In genomic region chr22:19072853-19073252, GRCh38 we compare ENCODE assay signal across 11 cellular contexts. TPM values are rescaled to one million over a fixed set of nuclear protein-coding genes. Genes with fewer than 3 reads are reported as not detected.
A peak's percentile ranks its signal among the peaks of the same experiment; 100 is the strongest.
DNase-seq lines count a peak whose midpoint lies in the region; ATAC-seq and TF ChIP-seq lines count a peak whose summit lies in the region.
"Not testable (repeated sequence)": the region's sequence is repeated elsewhere in the genome, so short reads cannot be mapped to it uniquely, and the experiment has no call there.
"Had no signal": no experiment of that assay in that cellular context is flagged by ENCODE, and none has a peak within 500 bp of the region (broad histone marks: within the 10 kb centered on the region; RNA-seq: fewer than 3 reads in every experiment).

No MANE protein-coding gene starts in this region.

- not testable (repeated sequence) for DNase-seq in CD8-positive, alpha-beta T cell; central memory CD8-positive, alpha-beta T cell (ENCODE audit: low spot score in 2 of 2); stimulated activated effector memory CD8-positive, alpha-beta T cell treated with anti-CD3 and anti-CD28 coated beads, Interleukin-12 subunit alpha, Interleukin-12 subunit beta, amount 100 ng/mL, for 72 hours (ENCODE audit: low spot score in 2 of 2)
- peak; percentile 9 for DNase-seq in activated CD8-positive, alpha-beta memory T cell treated with anti-CD3 and anti-CD28 coated beads for 24 hours

- H3K4me1 Mint-ChIP-seq in CD8-positive, alpha-beta T cell (ENCODE audit: low read depth): peaks cover 20% of the 10 kb centered on the region
- peaks cover 32% of the 10 kb centered on the region for H3K4me1 Mint-ChIP-seq in activated naive CD4-positive, alpha-beta T cell treated with anti-CD3 and anti-CD28 coated beads, Interleukin-2, amount 50 U/mL, for 24 hours
- H3K4me1 Mint-ChIP-seq in central memory CD8-positive, alpha-beta T cell: peaks cover 30% of the 10 kb centered on the region
- peaks cover 12% of the 10 kb centered on the region for H3K4me1 Mint-ChIP-seq in stimulated activated effector memory CD8-positive, alpha-beta T cell treated with anti-CD3 and anti-CD28 coated beads, Interleukin-12 subunit alpha, Interleukin-12 subunit beta, amount 100 ng/mL, for 72 hours

- ATAC-seq in CD8-positive, alpha-beta T cell; central memory CD8-positive, alpha-beta T cell (replicated peaks; ENCODE audit: extremely low read depth, poor library complexity, severe bottlenecking); stimulated activated effector memory CD8-positive, alpha-beta T cell treated with anti-CD3 and anti-CD28 coated beads, Interleukin-12 subunit alpha, Interleukin-12 subunit beta, amount 100 ng/mL, for 72 hours: not testable (repeated sequence)

- H3K27ac ChIP-seq in CD8-positive, alpha-beta T cell (ENCODE audit: low read depth, low read length): not testable (repeated sequence)
- peak overlapping the region; percentile 62 for H3K27ac ChIP-seq in VCaP

- H3K27me3 Mint-ChIP-seq in CD8-positive, alpha-beta T cell (ENCODE audit: low read depth); activated naive CD4-positive, alpha-beta T cell treated with anti-CD3 and anti-CD28 coated beads, Interleukin-2, amount 50 U/mL, for 24 hours; central memory CD8-positive, alpha-beta T cell: not testable (repeated sequence)

- H3K4me1 ChIP-seq in CD8-positive, alpha-beta T cell (ENCODE audit: insufficient read depth, low read length): not testable (repeated sequence)

- not testable (repeated sequence) for H3K9me3 Mint-ChIP-seq in CD8-positive, alpha-beta T cell; activated naive CD4-positive, alpha-beta T cell treated with anti-CD3 and anti-CD28 coated beads, Interleukin-2, amount 50 U/mL, for 24 hours; central memory CD8-positive, alpha-beta T cell; stimulated activated effector memory CD8-positive, alpha-beta T cell treated with anti-CD3 and anti-CD28 coated beads, Interleukin-12 subunit alpha, Interleukin-12 subunit beta, amount 100 ng/mL, for 72 hours

- H3K9me3 ChIP-seq in CD8-positive, alpha-beta T cell (ENCODE audit: low read length): not testable (repeated sequence)

- peaks cover 61% of the 10 kb centered on the region for H3K36me3 Mint-ChIP-seq in CD8-positive, alpha-beta T cell
- H3K36me3 Mint-ChIP-seq in activated naive CD4-positive, alpha-beta T cell treated with anti-CD3 and anti-CD28 coated beads, Interleukin-2, amount 50 U/mL, for 24 hours: peaks cover 12% of the 10 kb centered on the region
- H3K36me3 Mint-ChIP-seq in central memory CD8-positive, alpha-beta T cell (ENCODE audit: insufficient read depth): peaks cover 17% of the 10 kb centered on the region
- peaks cover 37% of the 10 kb centered on the region for H3K36me3 Mint-ChIP-seq in stimulated activated effector memory CD8-positive, alpha-beta T cell treated with anti-CD3 and anti-CD28 coated beads, Interleukin-12 subunit alpha, Interleukin-12 subunit beta, amount 100 ng/mL, for 72 hours

- CTCF ChIA-PET in CD8-positive, alpha-beta T cell (lab: Charles Lee): interaction anchor here (0.7 to 1.2 kb wide), 3 partner anchors 11 to 42 kb away, joined by 3 to 4 read pairs (median 3); no protein-coding TSS in a partner anchor

- not testable (repeated sequence) for H3K27me3 ChIP-seq in CD8-positive, alpha-beta T cell (ENCODE audit: insufficient read depth, low read length)

- H3K4me3 ChIP-seq in CD8-positive, alpha-beta T cell (ENCODE audit: low read depth, low read length): not testable (repeated sequence)

- peaks cover 11% of the 10 kb centered on the region for H3K36me3 ChIP-seq in CD8-positive, alpha-beta T cell (ENCODE audit: insufficient read depth, low read length)

- not testable (repeated sequence) for TF ChIP-seq CTCF in CD8-positive, alpha-beta T cell (IDR thresholded peaks at IDR 0.05); VCaP (conservative IDR thresholded peaks at IDR 0.05)

- not testable (repeated sequence) for H3K4me3 Mint-ChIP-seq in CD8-positive, alpha-beta T cell; activated naive CD4-positive, alpha-beta T cell treated with anti-CD3 and anti-CD28 coated beads, Interleukin-2, amount 50 U/mL, for 24 hours; central memory CD8-positive, alpha-beta T cell; stimulated activated effector memory CD8-positive, alpha-beta T cell treated with anti-CD3 and anti-CD28 coated beads, Interleukin-12 subunit alpha, Interleukin-12 subunit beta, amount 100 ng/mL, for 72 hours

- POLR2A ChIA-PET in CD8-positive, alpha-beta T cell (lab: Charles Lee): not testable (repeated sequence)

- peak overlapping the region; percentile 45 for H3K27ac Mint-ChIP-seq in CD8-positive, alpha-beta T cell
- H3K27ac Mint-ChIP-seq in activated naive CD4-positive, alpha-beta T cell treated with anti-CD3 and anti-CD28 coated beads, Interleukin-2, amount 50 U/mL, for 24 hours: peak overlapping the region; percentile 33
- peak overlapping the region; percentile 32 for H3K27ac Mint-ChIP-seq in central memory CD8-positive, alpha-beta T cell (ENCODE audit: low read depth)
- H3K27ac Mint-ChIP-seq in stimulated activated effector memory CD8-positive, alpha-beta T cell treated with anti-CD3 and anti-CD28 coated beads, Interleukin-12 subunit alpha, Interleukin-12 subunit beta, amount 100 ng/mL, for 72 hours: peak overlapping the region; percentile 32

- intact Hi-C loops in CD8-positive, alpha-beta T cell (cut with DNase I, micrococcal nuclease): not testable (repeated sequence)

RNA-seq across cellular contexts. Expression of gene DGCR2, which starts 49.4 kb away (rescaled TPM):
- 10 to 100 TPM; 29.6 to 32.4 TPM for total RNA-seq in CD8-positive, alpha-beta T cell

RNA-seq across cellular contexts. Expression of gene TSSK2, which starts 58.3 kb away (rescaled TPM):
- total RNA-seq in CD8-positive, alpha-beta T cell: under 1 TPM; 0.25 to 0.27 TPM
- total RNA-seq: A172; B cell; CD8-positive, alpha-beta memory T cell; Daoy; G401 had no signal
